Comparison of ENCODE assay signal across 23 cellular contexts in genomic region chr19:39839678-39840327, GRCh38. TPM values are rescaled to one million over a fixed set of nuclear protein-coding genes. Genes with fewer than 3 reads are reported as not detected.
DNase-seq lines count a peak whose midpoint lies in the region; ATAC-seq and TF ChIP-seq lines count a peak whose summit lies in the region.
"Had no signal": no experiment of that assay in that cellular context is flagged by ENCODE, and none has a peak within 500 bp of the region (broad histone marks: within the 10 kb centered on the region; RNA-seq: fewer than 3 reads in every experiment).

No MANE protein-coding gene starts in this region.

- no peak for TF ChIP-seq CTCF in AG10803 (conservative IDR thresholded peaks at IDR 0.05; ENCODE audit: low read length)
- no peak for TF ChIP-seq CTCF in CD4-positive, alpha-beta T cell (IDR thresholded peaks at IDR 0.05)
- no peak for TF ChIP-seq CTCF in nephron progenitor cell (IDR thresholded peaks at IDR 0.05)
- no peak for TF ChIP-seq CTCF in vagina (IDR thresholded peaks at IDR 0.05)

- H3K4me1 ChIP-seq in vagina, result peaks cover 28% of the 10 kb centered on the region

- CTCF ChIA-PET in CD4-positive, alpha-beta T cell (lab: Charles Lee), result no interaction called here

- H3K27ac Mint-ChIP-seq in CD4-positive, alpha-beta T cell, result no peak overlapping the region
- peak overlapping the region; percentile 17 for H3K27ac Mint-ChIP-seq in activated naive CD8-positive, alpha-beta T cell treated with anti-CD3 and anti-CD28 coated beads for 36 hours
- H3K27ac Mint-ChIP-seq in nephron progenitor cell, result peak overlapping the region; percentile 36
- H3K27ac Mint-ChIP-seq: activated CD4-positive, alpha-beta T cell treated with anti-CD3 and anti-CD28 coated beads for 36 hours; natural killer cell treated with Interleukin-12 subunit alpha and Interleukin-12 subunit beta and Interleukin-15 and Interleukin-18, amount 100 ng/mL, for 72 hours had no signal

- H3K4me3 Mint-ChIP-seq in CD4-positive, alpha-beta T cell, result peak overlapping the region; percentile 6
- no peak overlapping the region for H3K4me3 Mint-ChIP-seq in activated naive CD8-positive, alpha-beta T cell treated with anti-CD3 and anti-CD28 coated beads for 36 hours
- no peak overlapping the region for H3K4me3 Mint-ChIP-seq in nephron progenitor cell
- H3K4me3 Mint-ChIP-seq: activated CD4-positive, alpha-beta T cell treated with anti-CD3 and anti-CD28 coated beads for 36 hours; central memory CD8-positive, alpha-beta T cell; natural killer cell treated with Interleukin-12 subunit alpha and Interleukin-12 subunit beta and Interleukin-15 and Interleukin-18, amount 100 ng/mL, for 72 hours; T-cell had no signal

- no peaks in the 10 kb centered on the region for H3K27me3 Mint-ChIP-seq in CD4-positive, alpha-beta T cell
- no peaks in the 10 kb centered on the region for H3K27me3 Mint-ChIP-seq in activated naive CD8-positive, alpha-beta T cell treated with anti-CD3 and anti-CD28 coated beads for 36 hours
- H3K27me3 Mint-ChIP-seq in nephron progenitor cell (ENCODE audit: low read depth, poor library complexity), result peaks cover 3% of the 10 kb centered on the region
- H3K27me3 Mint-ChIP-seq: activated CD4-positive, alpha-beta T cell treated with anti-CD3 and anti-CD28 coated beads for 36 hours; central memory CD8-positive, alpha-beta T cell; natural killer cell treated with Interleukin-12 subunit alpha and Interleukin-12 subunit beta and Interleukin-15 and Interleukin-18, amount 100 ng/mL, for 72 hours; T-cell had no signal

- no peaks in the 10 kb centered on the region for H3K27me3 ChIP-seq in CD4-positive, alpha-beta T cell (ENCODE audit: control insufficient read depth, insufficient read depth, low read length)
- no peaks in the 10 kb centered on the region for H3K27me3 ChIP-seq in vagina
- H3K27me3 ChIP-seq: thyroid gland had no signal

- no peak overlapping the region for H3K27ac ChIP-seq in CD4-positive, alpha-beta T cell (ENCODE audit: low read depth, low read length)
- H3K27ac ChIP-seq in vagina, result no peak overlapping the region
- H3K27ac ChIP-seq: skin epidermis, thyroid gland had no signal

- peaks cover 0 to 49% of the 10 kb centered on the region in 2 donors for H3K36me3 ChIP-seq in vagina

- H3K4me1 Mint-ChIP-seq in CD4-positive, alpha-beta T cell (ENCODE audit: low read depth), result peaks cover 37% of the 10 kb centered on the region
- H3K4me1 Mint-ChIP-seq in activated naive CD8-positive, alpha-beta T cell treated with anti-CD3 and anti-CD28 coated beads for 36 hours, result peaks cover 25% of the 10 kb centered on the region
- peaks cover 30% of the 10 kb centered on the region for H3K4me1 Mint-ChIP-seq in nephron progenitor cell

- TF ChIP-seq POLR2A in vagina (IDR thresholded peaks at IDR 0.05), result no peak

- H3K4me3 ChIP-seq in AG10803 (ENCODE audit: low read length) (no peak overlapping the region), vagina (no peak overlapping the region)
- H3K4me3 ChIP-seq: GM12878, skin epidermis, thyroid gland had no signal

- POLR2A ChIA-PET in CD4-positive, alpha-beta T cell (lab: Charles Lee), result no interaction called here

- intact Hi-C loops in CD4-positive, alpha-beta T cell (cut with DNase I, micrococcal nuclease), result loop anchor here in 1 of 2 experiments (10.0 kb wide), 2 partner anchors 285 to 585 kb away; partner anchors contain the start of gene SERTAD1
- intact Hi-C loops in vagina (cut with DNase I), result loop anchor here (5.0 to 10.0 kb wide), 2 partner anchors 135 to 777 kb away; partner anchors contain the start of gene PSMC4

- no peaks in the 10 kb centered on the region for H3K9me3 ChIP-seq in CD4-positive, alpha-beta T cell (ENCODE audit: control insufficient read depth, low read length)
- no peaks in the 10 kb centered on the region for H3K9me3 ChIP-seq in vagina
- H3K9me3 ChIP-seq: thyroid gland had no signal

- ATAC-seq in CD4-positive, alpha-beta T cell (ENCODE audit: poor library complexity), result no peak
- ATAC-seq: activated CD4-positive, alpha-beta T cell treated with anti-CD3 and anti-CD28 coated beads for 36 hours; GM12878; left lobe of liver; T-cell had no signal

- H3K9me3 Mint-ChIP-seq in CD4-positive, alpha-beta T cell, result no peaks in the 10 kb centered on the region
- H3K9me3 Mint-ChIP-seq in activated naive CD8-positive, alpha-beta T cell treated with anti-CD3 and anti-CD28 coated beads for 36 hours, result no peaks in the 10 kb centered on the region
- no peaks in the 10 kb centered on the region for H3K9me3 Mint-ChIP-seq in nephron progenitor cell
- H3K9me3 Mint-ChIP-seq: central memory CD8-positive, alpha-beta T cell; natural killer cell treated with Interleukin-12 subunit alpha and Interleukin-12 subunit beta and Interleukin-15 and Interleukin-18, amount 100 ng/mL, for 72 hours; T-cell had no signal

- peaks cover 64% of the 10 kb centered on the region for H3K36me3 Mint-ChIP-seq in CD4-positive, alpha-beta T cell (ENCODE audit: low read depth)
- peaks cover 47% of the 10 kb centered on the region for H3K36me3 Mint-ChIP-seq in activated naive CD8-positive, alpha-beta T cell treated with anti-CD3 and anti-CD28 coated beads for 36 hours
- H3K36me3 Mint-ChIP-seq in nephron progenitor cell (ENCODE audit: low read depth), result peaks cover 32% of the 10 kb centered on the region

- DNase-seq in AG10803 (ENCODE audit: low read depth) (peak; percentile 16), nephron progenitor cell (no peak), vagina (ENCODE audit: extremely low spot score in 2 of 2) (no peak), glomerular visceral epithelial cell (ENCODE audit: extremely low spot score) (no peak)
- DNase-seq in CD4-positive, alpha-beta T cell, result no peak
- no peak for DNase-seq in activated naive CD8-positive, alpha-beta T cell treated with anti-CD3 and anti-CD28 coated beads for 36 hours
- no peak for DNase-seq in stimulated activated CD4-positive, alpha-beta T cell treated with anti-CD3 and anti-CD28 coated beads, Interleukin-1b, Interleukin-23, amount 100 ng/mL, for 48 hours
- DNase-seq: activated CD4-positive, alpha-beta T cell treated with anti-CD3 and anti-CD28 coated beads for 36 hours; activated CD8-positive, alpha-beta memory T cell treated with anti-CD3 and anti-CD28 coated beads, Interleukin-2, amount 50 U/mL, for 48 hours; activated gamma-delta T cell; DND-41; Karpas-422; midbrain; NCI-H2029; Right ventricle myocardium superior; stimulated activated naive CD4-positive, alpha-beta T cell; T-cell; thyroid gland had no signal

RNA-seq across cellular contexts. Expression of gene DYRK1B, which starts 5.8 kb away (rescaled TPM):
- 10 to 100 TPM; 18.9 to 19.4 TPM for total RNA-seq in CD4-positive, alpha-beta T cell
- total RNA-seq in activated naive CD8-positive, alpha-beta T cell treated with anti-CD3 and anti-CD28 coated beads for 36 hours, result 1 to 10 TPM; 3.8 to 4.9 TPM
- 5.6 TPM for total RNA-seq in vagina

RNA-seq across cellular contexts. Expression of gene FBL, which starts 6.4 kb away (rescaled TPM):
- total RNA-seq in CD4-positive, alpha-beta T cell, result 100 to 1,000 TPM; 267 to 287 TPM
- 100 to 1,000 TPM; 925 to 936 TPM for total RNA-seq in activated naive CD8-positive, alpha-beta T cell treated with anti-CD3 and anti-CD28 coated beads for 36 hours
- 180 TPM for total RNA-seq in vagina
